31 cellular contexts compared by ENCODE assay signal in genomic region chr2:49811502-49811901, GRCh38.
"Had no signal": no experiment of that assay in that cellular context is flagged by ENCODE, and none has a peak within 500 bp of the region (broad histone marks: within the 10 kb centered on the region; RNA-seq: fewer than 3 reads in every experiment).

No MANE protein-coding gene starts in this region.

- H3K27ac ChIP-seq: neural progenitor cell, neutrophil, pancreas, prostate gland, skin epidermis, spleen, suprapubic skin, testis, tibial artery, transverse colon, upper lobe of right lung, vagina had no signal

- H3K9me3 Mint-ChIP-seq: natural killer cell; nephron; neural progenitor cell; stimulated activated memory B cell treated with anti-CD40 and anti-IgM and Interleukin-4, amounts not matched to agents 10 μg/mL and 1 μg/mL and 100 μg/mL, for 72 hours; stimulated activated naive CD8-positive, alpha-beta T cell treated with anti-CD3 and anti-CD28 coated beads, Interleukin-15, amount 100 ng/mL, for 72 hours; type B pancreatic cell had no signal

- H3K27ac Mint-ChIP-seq: naive thymus-derived CD4-positive, alpha-beta T cell; natural killer cell; nephron; neural progenitor cell; stimulated activated memory B cell treated with anti-CD40 and anti-IgM and Interleukin-4, amounts not matched to agents 10 μg/mL and 1 μg/mL and 100 μg/mL, for 72 hours; stimulated activated naive CD8-positive, alpha-beta T cell treated with anti-CD3 and anti-CD28 coated beads, Interleukin-15, amount 100 ng/mL, for 72 hours; type B pancreatic cell had no signal

- H3K27me3 Mint-ChIP-seq: naive thymus-derived CD4-positive, alpha-beta T cell; stimulated activated memory B cell treated with anti-CD40 and anti-IgM and Interleukin-4, amounts not matched to agents 10 μg/mL and 1 μg/mL and 100 μg/mL, for 72 hours; stimulated activated naive CD8-positive, alpha-beta T cell treated with anti-CD3 and anti-CD28 coated beads, Interleukin-15, amount 100 ng/mL, for 72 hours; type B pancreatic cell had no signal

- ATAC-seq: naive thymus-derived CD4-positive, alpha-beta T cell; natural killer cell; pancreas; right cardiac atrium; sciatic nerve; stimulated activated memory B cell treated with anti-CD40 and anti-IgM and Interleukin-4, amounts not matched to agents 10 μg/mL and 1 μg/mL and 100 μg/mL, for 72 hours; stimulated activated naive CD8-positive, alpha-beta T cell treated with anti-CD3 and anti-CD28 coated beads, Interleukin-15, amount 100 ng/mL, for 72 hours; stimulated activated naive CD8-positive, alpha-beta T cell treated with anti-CD3 and anti-CD28 coated beads, Interleukin-15, Interleukin-2, amounts not matched to agents 100 U/mL and 50 U/mL, for 24 hours; upper lobe of right lung had no signal

- H3K27me3 ChIP-seq: neural progenitor cell, neutrophil, pancreas, spleen, suprapubic skin, testis, tibial artery, transverse colon, upper lobe of right lung, vagina had no signal

- H3K9me3 ChIP-seq: neutrophil, pancreas, prostate gland, suprapubic skin, testis, tibial artery, transverse colon, upper lobe of right lung, vagina had no signal

- DNase-seq: naive thymus-derived CD4-positive, alpha-beta T cell; natural killer cell; nucleus accumbens; pancreas; retina; right cardiac atrium; spleen; stimulated activated CD4-positive, alpha-beta T cell treated with anti-CD3 and anti-CD28 coated beads, Interleukin-12 subunit alpha, Interleukin-12 subunit beta, amount 100 ng/mL, for 4 hours; stimulated activated CD4-positive, alpha-beta T cell treated with anti-CD3 and anti-CD28 coated beads, Interleukin-1b, Interleukin-23, amount 100 ng/mL, for 48 hours; stimulated activated CD4-positive, alpha-beta T cell treated with anti-CD3 and anti-CD28 coated beads, Interleukin-4, amount 100 ng/mL, for 1 hour; stimulated activated CD4-positive, alpha-beta T cell treated with anti-CD3 and anti-CD28 coated beads, Interleukin-4, amount 100 ng/mL, for 4 hours; stimulated activated CD8-positive, alpha-beta memory T cell treated with anti-CD3 and anti-CD28 coated beads, Interleukin-4, amount 100 ng/mL, for 48 hours; stimulated activated naive CD4-positive, alpha-beta T cell; stimulated activated naive CD8-positive, alpha-beta T cell treated with anti-CD3 and anti-CD28 coated beads, Interleukin-15, amount 100 ng/mL, for 72 hours; stimulated activated naive CD8-positive, alpha-beta T cell treated with anti-CD3 and anti-CD28 coated beads, Interleukin-15, Interleukin-2, amounts not matched to agents 100 U/mL and 50 U/mL, for 24 hours; substantia nigra; testis; tibial artery; transverse colon; upper lobe of right lung had no signal

- H3K4me1 Mint-ChIP-seq: naive thymus-derived CD4-positive, alpha-beta T cell; natural killer cell; stimulated activated memory B cell treated with anti-CD40 and anti-IgM and Interleukin-4, amounts not matched to agents 10 μg/mL and 1 μg/mL and 100 μg/mL, for 72 hours; stimulated activated naive CD8-positive, alpha-beta T cell treated with anti-CD3 and anti-CD28 coated beads, Interleukin-15, amount 100 ng/mL, for 72 hours had no signal

- H3K36me3 Mint-ChIP-seq: naive thymus-derived CD4-positive, alpha-beta T cell; natural killer cell; neural progenitor cell; stimulated activated memory B cell treated with anti-CD40 and anti-IgM and Interleukin-4, amounts not matched to agents 10 μg/mL and 1 μg/mL and 100 μg/mL, for 72 hours; type B pancreatic cell had no signal

- H3K4me3 Mint-ChIP-seq: naive thymus-derived CD4-positive, alpha-beta T cell; natural killer cell; nephron; neural progenitor cell; stimulated activated memory B cell treated with anti-CD40 and anti-IgM and Interleukin-4, amounts not matched to agents 10 μg/mL and 1 μg/mL and 100 μg/mL, for 72 hours; stimulated activated naive CD8-positive, alpha-beta T cell treated with anti-CD3 and anti-CD28 coated beads, Interleukin-15, amount 100 ng/mL, for 72 hours; type B pancreatic cell had no signal

- H3K36me3 ChIP-seq: neural progenitor cell, neutrophil, pancreas, prostate gland, spleen, suprapubic skin, tibial artery, transverse colon, upper lobe of right lung, vagina had no signal

- H3K4me1 ChIP-seq: pancreas, prostate gland, spleen, suprapubic skin, testis, tibial artery, transverse colon, upper lobe of right lung, vagina had no signal

- H3K4me3 ChIP-seq: neural progenitor cell, pancreas, prostate gland, skin epidermis, smooth muscle cell, spleen, suprapubic skin, testis, tibial artery, transverse colon, upper lobe of right lung, vagina had no signal
